10 cellular contexts compared by ENCODE assay signal in genomic region chr1:77143529-77144121, GRCh38.
DNase-seq lines count a peak whose midpoint lies in the region; ATAC-seq and TF ChIP-seq lines count a peak whose summit lies in the region.
"Had no signal": no experiment of that assay in that cellular context is flagged by ENCODE, and none has a peak within 500 bp of the region (broad histone marks: within the 10 kb centered on the region; RNA-seq: fewer than 3 reads in every experiment).

No MANE protein-coding gene starts in this region.

- no peaks in the 10 kb centered on the region for H3K4me1 ChIP-seq in spleen

- H3K36me3 Mint-ChIP-seq in nephron progenitor cell (ENCODE audit: low read depth): no peaks in the 10 kb centered on the region
- H3K36me3 Mint-ChIP-seq: activated naive CD8-positive, alpha-beta T cell treated with anti-CD3 and anti-CD28 coated beads, Interleukin-2, amount 10 ng/mL, durations not matched to agents 7 days and 5 days had no signal

- TF ChIP-seq CTCF in dorsolateral prefrontal cortex (IDR thresholded peaks at IDR 0.05 in 54 of 56, conservative IDR thresholded peaks at IDR 0.05 in 2 of 56; ENCODE audit: low read depth in 1 of 56, partially characterized antibody in 56 of 56) (peak in 54 of 56 donors; percentile 3 to 72 (median 52)), spleen (IDR thresholded peaks at IDR 0.05 in 8 of 11, conservative IDR thresholded peaks at IDR 0.05 in 3 of 11) (peak in 6 of 11 experiments; percentile 9 to 20 (median 14)), nephron progenitor cell (IDR thresholded peaks at IDR 0.05) (no peak)

- peaks cover 3% of the 10 kb centered on the region for H3K27me3 Mint-ChIP-seq in nephron progenitor cell (ENCODE audit: low read depth, poor library complexity)
- H3K27me3 Mint-ChIP-seq: activated naive CD8-positive, alpha-beta T cell treated with anti-CD3 and anti-CD28 coated beads, Interleukin-2, amount 10 ng/mL, durations not matched to agents 7 days and 5 days had no signal

- H3K9me3 ChIP-seq in spleen: no peaks in the 10 kb centered on the region

- H3K27ac ChIP-seq in dorsolateral prefrontal cortex (no peak overlapping the region), spleen (no peak overlapping the region)

- ATAC-seq in HG02870 (IDR thresholded peaks at IDR 0.05; ENCODE audit: unreplicated experiment): no peak
- ATAC-seq: left cardiac atrium had no signal

- H3K4me3 Mint-ChIP-seq in nephron progenitor cell: no peak overlapping the region
- H3K4me3 Mint-ChIP-seq: activated naive CD8-positive, alpha-beta T cell treated with anti-CD3 and anti-CD28 coated beads, Interleukin-2, amount 10 ng/mL, durations not matched to agents 7 days and 5 days had no signal

- no peaks in the 10 kb centered on the region for H3K4me1 Mint-ChIP-seq in nephron progenitor cell
- H3K4me1 Mint-ChIP-seq: activated naive CD8-positive, alpha-beta T cell treated with anti-CD3 and anti-CD28 coated beads, Interleukin-2, amount 10 ng/mL, durations not matched to agents 7 days and 5 days had no signal

- peaks cover 0 to 5% (median 0%) of the 10 kb centered on the region in 6 donors for H3K36me3 ChIP-seq in spleen

- H3K4me3 ChIP-seq in dorsolateral prefrontal cortex (no peak overlapping the region), spleen (no peak overlapping the region)

- no peaks in the 10 kb centered on the region for H3K27me3 ChIP-seq in dorsolateral prefrontal cortex
- no peaks in the 10 kb centered on the region for H3K27me3 ChIP-seq in spleen (replicated peaks in 1 of 7)

- intact Hi-C loops in dorsolateral prefrontal cortex (cut with DNase I) (loop anchor here (10.0 kb wide), 3 partner anchors 71 to 989 kb away; partner anchors contain the start of genes AK5 (in 1 of the 2) and PIGK (in 1 of the 2)), spleen (cut with DNase I; ENCODE audit: low total_unique reads) (loop anchor here (5.0 kb wide), 1 partner anchor 1151 kb away; no protein-coding TSS in a partner anchor)

- no peak overlapping the region for H3K27ac Mint-ChIP-seq in nephron progenitor cell
- H3K27ac Mint-ChIP-seq: activated naive CD8-positive, alpha-beta T cell treated with anti-CD3 and anti-CD28 coated beads, Interleukin-2, amount 10 ng/mL, durations not matched to agents 7 days and 5 days had no signal

- WGBS in spleen, 5 donors: 58 to 66% (median 61%) methylated on average over 2 of the region's 2 CpGs

- peak; percentile 25 for DNase-seq in NOMO-1 treated with DMSO at 0.1 percent for 48 hours (lab: John Stamatoyannopoulos, UW; ENCODE audit: unreplicated experiment)
- DNase-seq in NOMO-1 treated with dmso at 0.1 percent for 144 hours (lab: John Stamatoyannopoulos, UW; ENCODE audit: unreplicated experiment): no peak
- DNase-seq in NCI-H345 treated with DMSO at 0.1 percent for 48 hours (lab: John Stamatoyannopoulos, UW; ENCODE audit: unreplicated experiment): peak; percentile 3
- DNase-seq in dorsolateral prefrontal cortex: no peak
- DNase-seq in spleen: no peak
- DNase-seq in pons (ENCODE audit: low spot score): no peak
- DNase-seq in nephron progenitor cell: no peak
- DNase-seq: activated naive CD8-positive, alpha-beta T cell treated with anti-CD3 and anti-CD28 coated beads, Interleukin-2, amount 10 ng/mL, durations not matched to agents 7 days and 5 days; left cardiac atrium had no signal

- H3K9me3 Mint-ChIP-seq in nephron progenitor cell: no peaks in the 10 kb centered on the region
- H3K9me3 Mint-ChIP-seq: activated naive CD8-positive, alpha-beta T cell treated with anti-CD3 and anti-CD28 coated beads, Interleukin-2, amount 10 ng/mL, durations not matched to agents 7 days and 5 days had no signal

- no peak for TF ChIP-seq POLR2A in spleen (IDR thresholded peaks at IDR 0.05)

Comparison
In these comparisons a context has a peak if more than half of its experiments do, and no peak if none do; other contexts are left out.
1. DNase-seq: peak in NOMO-1 treated with DMSO at 0.1 percent for 48 hours (single experiment) and NCI-H345 treated with DMSO at 0.1 percent for 48 hours (single experiment); none in NOMO-1 treated with dmso at 0.1 percent for 144 hours (single experiment), dorsolateral prefrontal cortex (0 of 10), spleen (single experiment), pons (single experiment) and nephron progenitor cell (single experiment).